ENCODE assay signal across 9 cellular contexts in genomic region chr10:70492786-70493659, GRCh38. TPM values are rescaled to one million over a fixed set of nuclear protein-coding genes. Genes with fewer than 3 reads are reported as not detected.
DNase-seq lines count a peak whose midpoint lies in the region; ATAC-seq and TF ChIP-seq lines count a peak whose summit lies in the region.
"Had no signal": no experiment of that assay in that cellular context is flagged by ENCODE, and none has a peak within 500 bp of the region (broad histone marks: within the 10 kb centered on the region; RNA-seq: fewer than 3 reads in every experiment).

No MANE protein-coding gene starts in this region.

- H3K4me2 ChIP-seq in DOHH2 (ENCODE audit: low read length) (peak overlapping the region; percentile 93), H9 (ENCODE audit: insufficient read depth, insufficient read length, low read length) (no peak overlapping the region)

- peak overlapping the region; percentile 30 for H3K18ac ChIP-seq in H9 (ENCODE audit: insufficient read length, low read depth, low read length)

- DNase-seq in H9, result no peak
- peak; percentile 86 for DNase-seq in NOMO-1 treated with DMSO at 0.1 percent for 48 hours (lab: John Stamatoyannopoulos, UW; ENCODE audit: unreplicated experiment)
- no peak for DNase-seq in left ventricle myocardium inferior
- DNase-seq in NCI-H2196 (lab: John Stamatoyannopoulos, UW; ENCODE audit: unreplicated experiment), result no peak
- no peak for DNase-seq in NCI-H2081 (lab: John Stamatoyannopoulos, UW)
- no peak for DNase-seq in NCI-H1092 treated with DMSO at 0.1 percent for 48 hours (lab: John Stamatoyannopoulos, UW)

- H3K9me2 ChIP-seq in DOHH2 (replicated peaks; ENCODE audit: control insufficient read depth, low read length), result no peaks in the 10 kb centered on the region

- no peak for ATAC-seq in SK-N-SH treated with all-trans-retinoic acid at 6 μM for 48 hours
- ATAC-seq: Panc1 had no signal

- H3K27ac ChIP-seq in DOHH2 (ENCODE audit: low read depth, low read length) (peak overlapping the region; percentile 95), H9 (ENCODE audit: insufficient read length, low read depth, low read length) (no peak overlapping the region), left ventricle myocardium inferior (replicated peaks) (peak overlapping the region; percentile 69)

- H2BK15ac ChIP-seq in H9 (ENCODE audit: low read depth, low read length), result no peak overlapping the region

- H2BK120ac ChIP-seq in H9 (ENCODE audit: low read depth, low read length, poor library complexity, severe bottlenecking), result no peak overlapping the region

- intact Hi-C loops in left ventricle myocardium inferior (cut with micrococcal nuclease), result no loop called here

- H3K36me3 ChIP-seq in DOHH2 (ENCODE audit: control insufficient read depth, low read length), result peaks cover 42% of the 10 kb centered on the region
- H3K36me3 ChIP-seq in left ventricle myocardium inferior, result no peaks in the 10 kb centered on the region

- H3K79me1 ChIP-seq in H9 (ENCODE audit: insufficient read depth, low read depth, low read length, poor library complexity, severe bottlenecking), result no peaks in the 10 kb centered on the region

- H2BK20ac ChIP-seq in H9 (ENCODE audit: low read depth, low read length, poor library complexity, severe bottlenecking), result no peak overlapping the region

- H2AK5ac ChIP-seq in H9 (ENCODE audit: insufficient read length, low read length), result no peak overlapping the region

- H3K36me3 Mint-ChIP-seq in H9 (ENCODE audit: insufficient read depth in 1 of 3, low read depth in 3 of 3), result peaks cover 0 to 8% (median under 1%) of the 10 kb centered on the region in 3 experiments; a peak in 2 of 7 replicates

- no peak overlapping the region for H4K5ac ChIP-seq in H9 (ENCODE audit: insufficient read length, low read depth, low read length)

- peak overlapping the region; percentile 7 for H2BK12ac ChIP-seq in H9 (ENCODE audit: insufficient read length, low read depth, low read length)

- H3K27ac Mint-ChIP-seq in H9, result peak overlapping the region in 2 of 3 experiments; percentile 53 to 90; a peak in 4 of 7 replicates

- no peaks in the 10 kb centered on the region for H3K27me3 Mint-ChIP-seq in H9 (ENCODE audit: low read depth)

- no peak overlapping the region for H3K4me3 Mint-ChIP-seq in H9

- H4K8ac ChIP-seq in H9 (replicated peaks; ENCODE audit: insufficient read length, low read depth, low read length), result no peak overlapping the region

- no peak overlapping the region for H2AFZ ChIP-seq in H9 (ENCODE audit: low read length)

- TF ChIP-seq CTCF in DOHH2 (IDR thresholded peaks at IDR 0.05; ENCODE audit: low read depth, low read length, poor library complexity, severe bottlenecking) (peak; percentile 25), H9 (conservative IDR thresholded peaks at IDR 0.05) (no peak), left ventricle myocardium inferior (IDR thresholded peaks at IDR 0.05; ENCODE audit: borderline replicate concordance) (no peak)

- no peaks in the 10 kb centered on the region for H3K9me3 Mint-ChIP-seq in H9

- H3F3A ChIP-seq in DOHH2 (ENCODE audit: control insufficient read depth, insufficient read depth), result peaks cover 35% of the 10 kb centered on the region

- peaks cover 99% of the 10 kb centered on the region for H3K4me1 ChIP-seq in DOHH2 (ENCODE audit: control insufficient read depth, low read length)
- peaks cover 17% of the 10 kb centered on the region for H3K4me1 ChIP-seq in H9 (ENCODE audit: insufficient read depth, low read length)
- H3K4me1 ChIP-seq in left ventricle myocardium inferior, result peaks cover 39% of the 10 kb centered on the region

- H4K91ac ChIP-seq in H9 (ENCODE audit: insufficient read length, low read depth, low read length), result no peak overlapping the region

- no peaks in the 10 kb centered on the region for H3K23me2 ChIP-seq in H9 (ENCODE audit: insufficient read length, low read depth, low read length, poor library complexity, severe bottlenecking)

- H3K27me3 ChIP-seq in DOHH2 (ENCODE audit: control insufficient read depth, low read length) (no peaks in the 10 kb centered on the region), H9 (ENCODE audit: insufficient read depth, low read length) (no peaks in the 10 kb centered on the region), left ventricle myocardium inferior (ENCODE audit: low read depth) (no peaks in the 10 kb centered on the region)

- no peak overlapping the region for H2BK5ac ChIP-seq in H9 (ENCODE audit: insufficient read length, low read length)

- H3T11ph ChIP-seq in H9 (ENCODE audit: low read length), result no peak overlapping the region

- H3K4me1 Mint-ChIP-seq in H9, result peaks cover 39 to 44% of the 10 kb centered on the region in 2 experiments

- no CpG with 5 or more reads among the region's 10 CpGs for WGBS in H9 (ENCODE audit: extremely low coverage, insufficient read length, low lambda C conversion rate)

- H3K9me3 ChIP-seq in DOHH2 (ENCODE audit: control insufficient read depth, insufficient read depth, low read length) (no peaks in the 10 kb centered on the region), H9 (ENCODE audit: control insufficient read depth, low read depth, low read length) (no peaks in the 10 kb centered on the region), left ventricle myocardium inferior (replicated peaks) (no peaks in the 10 kb centered on the region)

- no peak overlapping the region for H3K56ac ChIP-seq in H9 (ENCODE audit: insufficient read length, low read depth, low read length)

- no peaks in the 10 kb centered on the region for H4K20me1 ChIP-seq in DOHH2 (ENCODE audit: control insufficient read depth, insufficient read depth, low read depth, low read length)
- H4K20me1 ChIP-seq in H9 (ENCODE audit: control insufficient read depth, insufficient read depth, insufficient read length), result no peaks in the 10 kb centered on the region

- H3K14ac ChIP-seq in H9 (ENCODE audit: insufficient read depth, low read length), result no peak overlapping the region; the same call in 1 of the 2 replicates

- peaks cover 91% of the 10 kb centered on the region for H3K79me2 ChIP-seq in DOHH2 (ENCODE audit: control insufficient read depth, low read length)
- H3K79me2 ChIP-seq in H9 (ENCODE audit: insufficient read depth, low read length), result peaks cover 7% of the 10 kb centered on the region; the same call in 1 of the 2 replicates

- H3K4me3 ChIP-seq in DOHH2 (ENCODE audit: low read length) (peak overlapping the region; percentile 75), left ventricle myocardium inferior (no peak overlapping the region)

- no peak overlapping the region; the same call in 1 of the 2 replicates for H3K4ac ChIP-seq in H9 (ENCODE audit: low read depth, low read length)

- H3K23ac ChIP-seq in H9 (ENCODE audit: insufficient read length, low read depth, low read length), result no peak overlapping the region

- no peak overlapping the region for H3K9ac ChIP-seq in H9 (ENCODE audit: extremely low read depth, insufficient read length, low read length)

TF ChIP-seq in SK-N-SH treated with all-trans-retinoic acid at 6 μM for 48 hours, 23 proteins besides CTCF, POLR2A, EP300 and RAD21:
- no peak for TF ChIP-seq ZNF565 (CRISPR knock-in tag; conservative IDR thresholded peaks at IDR 0.05; ENCODE audit: low read depth)
- TF ChIP-seq ARNTL (CRISPR knock-in tag; IDR thresholded peaks at IDR 0.05; ENCODE audit: borderline replicate concordance, low read depth), result no peak
- TF ChIP-seq TOX (CRISPR knock-in tag; IDR thresholded peaks at IDR 0.05; ENCODE audit: borderline replicate concordance), result no peak
- TF ChIP-seq ISL1 (CRISPR knock-in tag; IDR thresholded peaks at IDR 0.05), result no peak
- TF ChIP-seq ZFP30 (CRISPR knock-in tag; IDR thresholded peaks at IDR 0.05), result no peak
- no peak for TF ChIP-seq TCF4 (CRISPR knock-in tag; IDR thresholded peaks at IDR 0.05; ENCODE audit: borderline replicate concordance)
- no peak for TF ChIP-seq RARB (CRISPR knock-in tag; IDR thresholded peaks at IDR 0.05)
- no peak for TF ChIP-seq ZNF8 (CRISPR knock-in tag; IDR thresholded peaks at IDR 0.05)
- TF ChIP-seq ZNF70 (CRISPR knock-in tag; IDR thresholded peaks at IDR 0.05), result no peak
- TF ChIP-seq POU6F1 (CRISPR knock-in tag; IDR thresholded peaks at IDR 0.05; ENCODE audit: borderline replicate concordance, low read depth), result no peak
- TF ChIP-seq SNAI2 (CRISPR knock-in tag; IDR thresholded peaks at IDR 0.05), result no peak
- TF ChIP-seq PPARA (CRISPR knock-in tag; IDR thresholded peaks at IDR 0.05; ENCODE audit: borderline replicate concordance), result no peak
- TF ChIP-seq CREB5 (CRISPR knock-in tag; IDR thresholded peaks at IDR 0.05; ENCODE audit: low read depth), result no peak
TF ChIP-seq in SK-N-SH treated with all-trans-retinoic acid at 6 μM for 48 hours: peak in this region for 0.

RNA-seq across cellular contexts. Expression of gene PALD1, which starts 14.5 kb away (rescaled TPM):
- total RNA-seq in H9 (2021), result 21.1 and 21.6 TPM in 2 replicates
- total RNA-seq in left ventricle myocardium inferior, result 5.1 TPM

RNA-seq across cellular contexts. Expression of gene NODAL, which starts 51.5 kb away (rescaled TPM):
- 80.7 and 84.7 TPM in 2 replicates for total RNA-seq in H9 (2021)
- total RNA-seq in left ventricle myocardium inferior, result 0.16 TPM

Comparison
In these comparisons a context has a peak if more than half of its experiments do, and no peak if none do; other contexts are left out.
1. RNA of gene NODAL, which starts 51.5 kb away (total RNA-seq): 80.7 to 84.7 TPM in H9; 0.16 TPM in left ventricle myocardium inferior (single experiment); every median in the first group is over 10 times any median in the second.